In the genomic region with DNA sequence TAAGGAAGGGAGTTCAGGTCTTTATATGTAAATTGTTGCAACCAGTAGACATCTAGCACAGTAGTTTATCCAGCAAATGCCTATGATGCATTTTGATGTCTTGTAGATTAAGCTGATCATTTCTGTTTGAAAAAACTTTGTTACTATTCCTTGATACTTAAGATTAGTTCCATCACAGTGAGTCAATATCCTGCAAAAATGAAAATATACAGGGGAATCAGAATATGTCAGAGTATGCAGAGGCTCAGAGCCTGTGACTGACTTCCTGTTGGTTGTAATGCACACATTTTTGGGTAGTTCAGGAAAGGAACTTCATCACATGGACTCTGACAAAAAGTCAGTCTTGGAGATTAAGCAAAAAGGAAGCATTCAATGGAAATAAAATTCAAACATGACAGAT, we compare ENCODE assay signal across 4 cellular contexts.
"Had no signal": no experiment of that assay in that cellular context is flagged by ENCODE, and none has a peak within 500 bp of the region (broad histone marks: within the 10 kb centered on the region; RNA-seq: fewer than 3 reads in every experiment).

No MANE protein-coding gene starts in this region.

- H3K4me3 ChIP-seq: GM23338 had no signal

- DNase-seq: H9, HCEC 1CT, KBM-7 had no signal
